Comparison of ENCODE assay signal across 1 cellular context in genomic region chr10:6053816-6054581, GRCh38.
TF ChIP-seq lines count a peak whose summit lies in the region.

No MANE protein-coding gene starts in this region.

TF ChIP-seq in HepG2, 621 proteins besides CTCF, POLR2A, EP300 and RAD21 (continued from another document):
- peak; percentile 44; the same call in 1 of the 2 replicates for TF ChIP-seq USF2 (IDR thresholded peaks at IDR 0.05; ENCODE audit: low read depth, low read length)
- TF ChIP-seq USF2 (CRISPR knock-in tag; IDR thresholded peaks at IDR 0.05; ENCODE audit: borderline replicate concordance) = peak; percentile 51; the same call in 1 of the 2 replicates
- TF ChIP-seq ZFP91 (CRISPR knock-in tag; IDR thresholded peaks at IDR 0.05; ENCODE audit: borderline replicate concordance) = peak; percentile 44; the same call in 1 of the 2 replicates
- TF ChIP-seq MYC (CRISPR knock-in tag; IDR thresholded peaks at IDR 0.05; ENCODE audit: borderline replicate concordance) = 0 out of 2 replicates have a peak, but pooled peaks have one; percentile 45
- TF ChIP-seq ZFP1 (CRISPR knock-in tag; IDR thresholded peaks at IDR 0.05) = no peak
- no peak for TF ChIP-seq MAFK (conservative IDR thresholded peaks at IDR 0.05 in 1 of 2, IDR thresholded peaks at IDR 0.05 in 1 of 2; ENCODE audit: low read length in 2 of 2)
- peak; percentile 22; the same call in 1 of the 2 replicates for TF ChIP-seq NFYB (CRISPR knock-in tag; IDR thresholded peaks at IDR 0.05)
- peak; percentile 51; the same call in 1 of the 2 replicates for TF ChIP-seq ZBTB38 (CRISPR knock-in tag; IDR thresholded peaks at IDR 0.05)
- 0 out of 2 replicates have a peak, but pooled peaks have one; percentile 42 for TF ChIP-seq SNAPC2 (CRISPR knock-in tag; IDR thresholded peaks at IDR 0.05)
